In genomic region chr10:17510242-17510908, GRCh38 we compare ENCODE assay signal across 8 cellular contexts. TPM values are rescaled to one million over a fixed set of nuclear protein-coding genes. Genes with fewer than 3 reads are reported as not detected.
DNase-seq lines count a peak whose midpoint lies in the region; ATAC-seq and TF ChIP-seq lines count a peak whose summit lies in the region.
"Had no signal": no experiment of that assay in that cellular context is flagged by ENCODE, and none has a peak within 500 bp of the region (broad histone marks: within the 10 kb centered on the region; RNA-seq: fewer than 3 reads in every experiment).

No MANE protein-coding gene starts in this region.

- CTCF ChIA-PET in OCI-LY7 (lab: Charles Lee; ENCODE audit: unreplicated experiment): no interaction called here

- no peak overlapping the region for H2AFZ ChIP-seq in OCI-LY7 (ENCODE audit: low read length)

- H3K4me3 ChIP-seq in skeletal muscle satellite cell (ENCODE audit: low read length) (no peak overlapping the region), OCI-LY7 (ENCODE audit: low read depth, low read length, poor library complexity, severe bottlenecking) (no peak overlapping the region)

- H3K27me3 ChIP-seq in skeletal muscle satellite cell (ENCODE audit: control insufficient read depth, insufficient read depth, low read length): no peaks in the 10 kb centered on the region

- peak overlapping the region; percentile 13 for H3K9ac ChIP-seq in skeletal muscle satellite cell (ENCODE audit: low read depth, low read length)

- BruUV-seq in OCI-LY7 (replicated peaks; lab: Mats Ljungman, UMichigan): no TSS peak

- POLR2A ChIA-PET in OCI-LY7 (lab: Charles Lee): interaction anchor here (0.6 kb wide), 1 partner anchor 177 kb away, joined by 3 read pairs; no protein-coding TSS in a partner anchor

- peak; percentile 76 for ATAC-seq in HG02678 (IDR thresholded peaks at IDR 0.05; ENCODE audit: unreplicated experiment)

- H3K27ac ChIP-seq in OCI-LY7 (ENCODE audit: low read depth, low read length, poor library complexity, severe bottlenecking): no peak overlapping the region

- peaks cover 55% of the 10 kb centered on the region for H3K4me1 ChIP-seq in skeletal muscle satellite cell (ENCODE audit: control insufficient read depth, insufficient read depth, low read length)
- no peaks in the 10 kb centered on the region for H3K4me1 ChIP-seq in OCI-LY7 (ENCODE audit: insufficient read depth, low read length, poor library complexity, severe bottlenecking)

- no peaks in the 10 kb centered on the region for H3K9me2 ChIP-seq in OCI-LY7 (ENCODE audit: insufficient read depth, low read length)

- H3K4me2 ChIP-seq in skeletal muscle satellite cell (ENCODE audit: low read length): no peak overlapping the region
- no peak overlapping the region for H3K4me2 ChIP-seq in OCI-LY7 (ENCODE audit: low read length)

- H3K36me3 ChIP-seq in skeletal muscle satellite cell (ENCODE audit: insufficient read depth, low read length): no peaks in the 10 kb centered on the region
- H3K36me3 ChIP-seq in OCI-LY7 (ENCODE audit: insufficient read depth, low read length): no peaks in the 10 kb centered on the region

- no peak for TF ChIP-seq CTCF in OCI-LY7 (conservative IDR thresholded peaks at IDR 0.05; ENCODE audit: low read length)

- DNase-seq in GM19238 (ENCODE audit: insufficient read length, low spot score) (peak; percentile 5), KBM-7 (peak; percentile 83), OCI-LY7 (ENCODE audit: low spot score) (no peak), activated T-cell treated with anti-CD3 and anti-CD28 coated beads for 4 hours (no peak), T1000 (lab: John Stamatoyannopoulos, UW) (no peak)
- DNase-seq: NCI-H1105 treated with DMSO at 0.1 percent for 48 hours had no signal

- intact Hi-C loops in OCI-LY7 (cut with micrococcal nuclease; ENCODE audit: unreplicated experiment): no loop called here

- in situ Hi-C loops in KBM-7 (cut with MboI; ENCODE audit: low pct_unique_long_range_greater_than_20kb, low sequenced_read_pairs): no loop called here

- H4K20me1 ChIP-seq in OCI-LY7 (ENCODE audit: insufficient read depth, low read length): no peaks in the 10 kb centered on the region

- H3K9me3 ChIP-seq in skeletal muscle satellite cell (replicated peaks; ENCODE audit: low read length) (no peaks in the 10 kb centered on the region), OCI-LY7 (ENCODE audit: low read length) (no peaks in the 10 kb centered on the region)

- no peaks in the 10 kb centered on the region for H3K79me2 ChIP-seq in OCI-LY7 (ENCODE audit: insufficient read depth, low read depth, low read length)

RNA-seq across cellular contexts. Expression of gene ST8SIA6, which starts 56.0 kb away (rescaled TPM):
- total RNA-seq in skeletal muscle satellite cell (2012; rRNA removed): not detected in 2 replicates
- not detected in 2 replicates for total RNA-seq in OCI-LY7 (2014; rRNA removed; shearing (Covaris generic))
- total RNA-seq in OCI-LY7 (2022): not detected in 2 replicates

Comparison
In these comparisons a context has a peak if more than half of its experiments do, and no peak if none do; other contexts are left out.
1. DNase-seq: peak in GM19238 (single experiment) and KBM-7 (single experiment); none in OCI-LY7 (single experiment), activated T-cell treated with anti-CD3 and anti-CD28 coated beads for 4 hours (single experiment) and T1000 (single experiment).